1 cellular context compared by ENCODE assay signal in the genomic region with DNA sequence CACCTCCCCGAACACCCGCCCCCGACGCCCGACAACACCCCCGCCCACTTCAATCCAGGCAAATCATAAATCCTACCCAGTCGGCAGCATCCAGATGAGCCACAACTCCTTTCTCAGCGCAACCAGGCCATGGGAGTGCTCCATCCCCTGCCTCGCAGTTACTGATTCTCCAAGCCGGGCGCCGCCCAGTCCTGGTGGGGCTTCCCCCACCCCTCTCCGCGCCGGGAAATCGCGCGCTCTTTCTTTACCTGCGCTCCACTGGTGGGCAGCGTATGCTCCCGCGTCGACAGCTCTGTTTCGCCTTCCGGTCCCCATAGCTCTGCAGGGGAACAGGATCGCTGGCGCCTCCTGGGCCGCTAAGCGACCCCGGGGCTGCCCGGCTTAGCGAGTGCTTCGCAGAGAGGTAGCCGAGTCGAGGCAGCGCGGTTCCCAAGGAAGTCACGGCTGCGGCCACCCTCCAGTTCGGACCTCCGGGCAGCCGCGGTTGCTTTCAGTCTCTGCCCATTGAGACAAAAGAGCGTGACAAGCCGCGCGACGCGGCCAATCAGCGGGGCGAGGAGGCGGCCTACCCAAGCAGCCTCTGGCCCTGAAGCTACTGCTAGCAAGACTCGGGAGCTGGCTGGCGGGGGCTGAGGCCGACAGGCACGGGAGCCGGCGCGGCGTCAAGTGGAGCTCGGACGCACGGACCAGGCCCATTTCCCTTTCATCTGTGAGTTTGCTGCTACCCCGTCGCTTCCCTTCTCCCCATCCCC.
TF ChIP-seq lines count a peak whose summit lies in the region.

No MANE protein-coding gene starts in this region.

TF ChIP-seq in endothelial cell of umbilical vein, 7 proteins besides CTCF, POLR2A, EP300 and RAD21:
- TF ChIP-seq POLR2AphosphoS5 (IDR thresholded peaks at IDR 0.05; ENCODE audit: insufficient read depth, low read depth, low read length) = no peak
- TF ChIP-seq FOS (IDR thresholded peaks at IDR 0.05; ENCODE audit: borderline replicate concordance, insufficient read depth, low read length) = no peak
- no peak for TF ChIP-seq EZH2 (IDR thresholded peaks at IDR 0.05; ENCODE audit: borderline replicate concordance, low read depth, low read length, severe bottlenecking)
- TF ChIP-seq, protein P1, sequence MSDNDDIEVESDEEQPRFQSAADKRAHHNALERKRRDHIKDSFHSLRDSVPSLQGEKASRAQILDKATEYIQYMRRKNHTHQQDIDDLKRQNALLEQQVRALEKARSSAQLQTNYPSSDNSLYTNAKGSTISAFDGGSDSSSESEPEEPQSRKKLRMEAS (IDR thresholded peaks at IDR 0.05; ENCODE audit: insufficient read depth, insufficient read length) = no peak
- TF ChIP-seq JUN (IDR thresholded peaks at IDR 0.05; ENCODE audit: borderline replicate concordance, insufficient read depth, insufficient read length, low read depth) = no peak
- no peak for TF ChIP-seq MYC (IDR thresholded peaks at IDR 0.05; ENCODE audit: low read depth, low read length)
- no peak for TF ChIP-seq GATA2 (IDR thresholded peaks at IDR 0.05; ENCODE audit: insufficient read depth, insufficient read length, low read depth, low read length)
